ENCODE assay signal across 8 cellular contexts in genomic region chr12:120238224-120238616, GRCh38. TPM values are rescaled to one million over a fixed set of nuclear protein-coding genes. Genes with fewer than 3 reads are reported as not detected.
DNase-seq lines count a peak whose midpoint lies in the region; ATAC-seq and TF ChIP-seq lines count a peak whose summit lies in the region.
"Had no signal": no experiment of that assay in that cellular context is flagged by ENCODE, and none has a peak within 500 bp of the region (broad histone marks: within the 10 kb centered on the region; RNA-seq: fewer than 3 reads in every experiment).

No MANE protein-coding gene starts in this region.

- no peak for TF ChIP-seq POLR2A in gastrocnemius medialis (IDR thresholded peaks at IDR 0.05)

- H3K9me3 ChIP-seq in PC-9 (ENCODE audit: insufficient read depth, low read depth) (no peaks in the 10 kb centered on the region), gastrocnemius medialis (no peaks in the 10 kb centered on the region)

- H3K36me3 ChIP-seq in PC-9 (ENCODE audit: low read depth) (no peaks in the 10 kb centered on the region), gastrocnemius medialis (no peaks in the 10 kb centered on the region)

- peaks cover 10% of the 10 kb centered on the region for H3K36me3 Mint-ChIP-seq in endothelial cell (ENCODE audit: low read depth, unreplicated experiment)
- peaks cover 8% of the 10 kb centered on the region for H3K36me3 Mint-ChIP-seq in activated CD4-positive, alpha-beta T cell treated with anti-CD3 and anti-CD28 coated beads, Interleukin-2, amount 10 ng/mL, durations not matched to agents 24 days and 14 days (ENCODE audit: low read depth)

- H3K9me2 ChIP-seq in PC-9 (ENCODE audit: insufficient read depth) = no peaks in the 10 kb centered on the region

- H3K27ac ChIP-seq in PC-9 (no peak overlapping the region), gastrocnemius medialis (peak overlapping the region; percentile 97 to 99 (median 98))

- H3K4me3 ChIP-seq in PC-9 = no peak overlapping the region
- H3K4me3 ChIP-seq in gastrocnemius medialis = peak overlapping the region in 3 of 4 donors; percentile 14 to 33 (median 31)

- H3K4me1 Mint-ChIP-seq in endothelial cell (ENCODE audit: unreplicated experiment) = peaks cover 84% of the 10 kb centered on the region
- peaks cover 52% of the 10 kb centered on the region for H3K4me1 Mint-ChIP-seq in activated CD4-positive, alpha-beta T cell treated with anti-CD3 and anti-CD28 coated beads, Interleukin-2, amount 10 ng/mL, durations not matched to agents 24 days and 14 days

- no peaks in the 10 kb centered on the region for H3K27me3 ChIP-seq in PC-9 (ENCODE audit: insufficient read depth, low read depth)
- no peaks in the 10 kb centered on the region for H3K27me3 ChIP-seq in gastrocnemius medialis

- H3K4me1 ChIP-seq in PC-9 (replicated peaks; ENCODE audit: insufficient read depth) = peaks cover 30% of the 10 kb centered on the region
- H3K4me1 ChIP-seq in gastrocnemius medialis = peaks cover 99 to 100% of the 10 kb centered on the region in 2 donors

- H3K27me3 Mint-ChIP-seq in endothelial cell (ENCODE audit: unreplicated experiment) = peaks cover 19% of the 10 kb centered on the region
- no peaks in the 10 kb centered on the region for H3K27me3 Mint-ChIP-seq in activated CD4-positive, alpha-beta T cell treated with anti-CD3 and anti-CD28 coated beads, Interleukin-2, amount 10 ng/mL, durations not matched to agents 24 days and 14 days

- ATAC-seq in gastrocnemius medialis = no peak

- H3K27ac Mint-ChIP-seq in endothelial cell (ENCODE audit: unreplicated experiment) = peak overlapping the region; percentile 91
- H3K27ac Mint-ChIP-seq in activated CD4-positive, alpha-beta T cell treated with anti-CD3 and anti-CD28 coated beads, Interleukin-2, amount 10 ng/mL, durations not matched to agents 24 days and 14 days = no peak overlapping the region

- POLR2A ChIA-PET in PC-9 (lab: Charles Lee; ENCODE audit: unreplicated experiment) = interaction anchor here (0.6 to 2.6 kb wide), 9 partner anchors 9 to 301 kb away, joined by 3 to 15 read pairs (median 4); partner anchors contain the start of gene RNU4-2

- H2AFZ ChIP-seq in PC-9 = no peak overlapping the region

- no peak for DNase-seq in PC-9
- no peak for DNase-seq in endothelial cell (ENCODE audit: low spot score)
- peak in 1 of 2 donors; percentile 37 for DNase-seq in gastrocnemius medialis
- no peak for DNase-seq in glomerular visceral epithelial cell (ENCODE audit: extremely low spot score)
- no peak for DNase-seq in activated gamma-delta T cell treated with Interleukin-2 at 50 U/mL for 16 hours
- DNase-seq in activated CD4-positive, alpha-beta T cell treated with anti-CD3 and anti-CD28 coated beads, Interleukin-2, amount 10 ng/mL, durations not matched to agents 24 days and 14 days = no peak

- H4K20me1 ChIP-seq in PC-9 (ENCODE audit: insufficient read depth) = peaks cover 29% of the 10 kb centered on the region

- TSS peak; percentile 84 for BruUV-seq in PC-9 (replicated peaks; lab: Mats Ljungman, UMichigan)

- H3K4me2 ChIP-seq in PC-9 = no peak overlapping the region

- H3K9me3 Mint-ChIP-seq in endothelial cell (ENCODE audit: unreplicated experiment) = no peaks in the 10 kb centered on the region
- no peaks in the 10 kb centered on the region for H3K9me3 Mint-ChIP-seq in activated CD4-positive, alpha-beta T cell treated with anti-CD3 and anti-CD28 coated beads, Interleukin-2, amount 10 ng/mL, durations not matched to agents 24 days and 14 days
- H3K9me3 Mint-ChIP-seq: neural crest cell; T-helper 1 cell treated with Interleukin-12 subunit alpha and Interleukin-12 subunit beta and Interleukin-4 antibody, amounts not matched to agents 30 μg/mL and 1 μg/mL, for 36 hours had no signal

- no peak for TF ChIP-seq CTCF in PC-9 (conservative IDR thresholded peaks at IDR 0.05)
- TF ChIP-seq CTCF in endothelial cell (IDR thresholded peaks at IDR 0.05; ENCODE audit: unreplicated experiment) = no peak
- TF ChIP-seq CTCF in gastrocnemius medialis (IDR thresholded peaks at IDR 0.05 in 4 of 5, conservative IDR thresholded peaks at IDR 0.05 in 1 of 5) = no peak

- intact Hi-C loops in PC-9 (cut with micrococcal nuclease; ENCODE audit: unreplicated experiment) (no loop called here), gastrocnemius medialis (cut with DNase I; ENCODE audit: low total_unique reads) (no loop called here)
- intact Hi-C loops in activated CD4-positive, alpha-beta T cell treated with anti-CD3 and anti-CD28 coated beads, Interleukin-2, amount 10 ng/mL, durations not matched to agents 24 days and 14 days (cut with micrococcal nuclease) = no loop called here

- H3K4me3 Mint-ChIP-seq in endothelial cell (ENCODE audit: unreplicated experiment) = peak overlapping the region; percentile 42
- H3K4me3 Mint-ChIP-seq in activated CD4-positive, alpha-beta T cell treated with anti-CD3 and anti-CD28 coated beads, Interleukin-2, amount 10 ng/mL, durations not matched to agents 24 days and 14 days = no peak overlapping the region
- H3K4me3 Mint-ChIP-seq: neural crest cell had no signal

- CTCF ChIA-PET in PC-9 (lab: Charles Lee) = interaction anchor here (0.8 to 1.7 kb wide), 5 partner anchors 9 to 27 kb away, joined by 3 to 12 read pairs (median 4); partner anchors contain the start of gene PXN

- in situ Hi-C loops in gastrocnemius medialis (cut with MboI; ENCODE audit: low sequenced_read_pairs in 4 of 4) = no loop called here

- H3K79me2 ChIP-seq in PC-9 (ENCODE audit: low read depth) = peaks cover 86% of the 10 kb centered on the region

- peaks cover 13% of the 10 kb centered on the region for H3F3A ChIP-seq in PC-9 (ENCODE audit: insufficient read depth, low read depth)

RNA-seq across cellular contexts. Expression of gene PXN, which starts 27.3 kb away (rescaled TPM):
- 191 and 218 TPM in 2 replicates for total RNA-seq in PC-9 (2021)
- total RNA-seq in endothelial cell (ENCODE audit: unreplicated experiment) = 227 TPM
- 100 to 1,000 TPM in 1 of 4 donors, 10 to 100 TPM in 3; 48.8 to 102 (median 77.9) TPM for total RNA-seq in gastrocnemius medialis
- total RNA-seq in activated CD4-positive, alpha-beta T cell treated with anti-CD3 and anti-CD28 coated beads, Interleukin-2, amount 10 ng/mL, durations not matched to agents 24 days and 14 days = 48.4 and 51.2 TPM in 2 replicates

RNA-seq across cellular contexts. Expression of gene RPLP0, which starts 37.3 kb away (rescaled TPM):
- 2,334 and 2,540 TPM in 2 replicates for total RNA-seq in PC-9 (2021)
- 2,318 TPM for total RNA-seq in endothelial cell (ENCODE audit: unreplicated experiment)
- 1,000 to 10,000 TPM; 2,008 to 3,982 (median 3,189) TPM for total RNA-seq in gastrocnemius medialis
- total RNA-seq in activated CD4-positive, alpha-beta T cell treated with anti-CD3 and anti-CD28 coated beads, Interleukin-2, amount 10 ng/mL, durations not matched to agents 24 days and 14 days = 2,659 and 2,699 TPM in 2 replicates

RNA-seq across cellular contexts. Expression of gene GCN1, which starts 43.7 kb away (rescaled TPM):
- 116 and 119 TPM in 2 replicates for total RNA-seq in PC-9 (2021)
- 54.0 TPM for total RNA-seq in endothelial cell (ENCODE audit: unreplicated experiment)
- 10 to 100 TPM; 58.2 to 99.7 (median 87.4) TPM for total RNA-seq in gastrocnemius medialis
- 169 and 176 TPM in 2 replicates for total RNA-seq in activated CD4-positive, alpha-beta T cell treated with anti-CD3 and anti-CD28 coated beads, Interleukin-2, amount 10 ng/mL, durations not matched to agents 24 days and 14 days

RNA-seq across cellular contexts. Expression of gene RNU4-2, which starts 53.5 kb away (rescaled TPM):
- 2,281 and 3,957 TPM in 2 replicates for total RNA-seq in PC-9 (2021)
- 7,223 TPM for total RNA-seq in endothelial cell (ENCODE audit: unreplicated experiment)
- under 1 TPM in 2 of 4 donors, not detected in 2; under 0.01 TPM for total RNA-seq in gastrocnemius medialis
- total RNA-seq in activated CD4-positive, alpha-beta T cell treated with anti-CD3 and anti-CD28 coated beads, Interleukin-2, amount 10 ng/mL, durations not matched to agents 24 days and 14 days = 5,486 and 6,492 TPM in 2 replicates

RNA-seq across cellular contexts. Expression of gene RNU4-1, which starts 54.8 kb away (rescaled TPM):
- total RNA-seq in PC-9 (2021) = 1,857 and 3,341 TPM in 2 replicates
- 6,066 TPM for total RNA-seq in endothelial cell (ENCODE audit: unreplicated experiment)
- under 1 TPM in 1 of 4 donors, not detected in 3; under 0.01 TPM for total RNA-seq in gastrocnemius medialis
- total RNA-seq in activated CD4-positive, alpha-beta T cell treated with anti-CD3 and anti-CD28 coated beads, Interleukin-2, amount 10 ng/mL, durations not matched to agents 24 days and 14 days = 2,196 and 2,563 TPM in 2 replicates
